In genomic region chr10:133611079-133611478, GRCh38 we compare ENCODE assay signal across 44 cellular contexts. TPM values are rescaled to one million over a fixed set of nuclear protein-coding genes. Genes with fewer than 3 reads are reported as not detected.
"Had no signal": no experiment of that assay in that cellular context is flagged by ENCODE, and none has a peak within 500 bp of the region (broad histone marks: within the 10 kb centered on the region; RNA-seq: fewer than 3 reads in every experiment).

No MANE protein-coding gene starts in this region.

- H3K4me3 Mint-ChIP-seq: activated naive CD4-positive, alpha-beta T cell treated with anti-CD3 and anti-CD28 coated beads for 36 hours; activated naive CD4-positive, alpha-beta T cell treated with anti-CD3 and anti-CD28 coated beads, Interleukin-2, amount 10 ng/mL, durations not matched to agents 7 days and 5 days; activated naive CD4-positive, alpha-beta T cell treated with anti-CD3 and anti-CD28 coated beads, Interleukin-2, amount 50 U/mL, for 24 hours; activated naive CD8-positive, alpha-beta T cell; activated naive CD8-positive, alpha-beta T cell treated with anti-CD3 and anti-CD28 coated beads for 36 hours; activated naive CD8-positive, alpha-beta T cell treated with anti-CD3 and anti-CD28 coated beads, Interleukin-2, amount 10 ng/mL, durations not matched to agents 7 days and 5 days; activated naive CD8-positive, alpha-beta T cell treated with anti-CD3 and anti-CD28 coated beads, Interleukin-2, amount 50 U/mL, for 24 hours; activated T-cell treated with anti-CD3 and anti-CD28 coated beads, Interleukin-2, amount 50 U/mL, for 24 hours; activated T-cell treated with anti-CD3 and anti-CD28 coated beads, Interleukin-2, amount 50 U/mL, for 4 hours; activated T-cell treated with anti-CD3 and anti-CD28 coated beads, Interleukin-2, amount 50 U/mL, for 72 hours; activated T-helper 1 cell treated with anti-CD3 and anti-CD28 coated beads, Interleukin-12 subunit alpha, Interleukin-12 subunit beta, Interleukin-2, Interleukin-4 antibody, amounts not matched to agents 30 ng/mL and 10 ng/mL and 1 ng/mL, durations not matched to agents 14 hours and 24 hours and 36 hours; activated T-helper 17 cell treated with anti-CD3 and anti-CD28 coated beads, Interleukin-2, amount 50 U/mL, for 72 hours; brain; central memory CD8-positive, alpha-beta T cell had no signal

- H3K36me3 ChIP-seq: adrenal gland, ascending aorta, brain microvascular endothelial cell, breast epithelium, cardiac muscle cell had no signal

- H3K9me3 ChIP-seq: adrenal gland, ascending aorta, body of pancreas had no signal

- H3K27ac ChIP-seq: adrenal gland, ascending aorta, body of pancreas, brain microvascular endothelial cell, breast epithelium, cardiac muscle cell had no signal

- H3K9me3 Mint-ChIP-seq: activated naive CD4-positive, alpha-beta T cell treated with anti-CD3 and anti-CD28 coated beads, Interleukin-2, amount 10 ng/mL, durations not matched to agents 7 days and 5 days; activated naive CD8-positive, alpha-beta T cell treated with anti-CD3 and anti-CD28 coated beads, Interleukin-2, amount 10 ng/mL, durations not matched to agents 7 days and 5 days; activated naive CD8-positive, alpha-beta T cell treated with anti-CD3 and anti-CD28 coated beads, Interleukin-2, amount 50 U/mL, for 24 hours; activated T-cell treated with anti-CD3 and anti-CD28 coated beads, Interleukin-2, amount 50 U/mL, for 4 hours; activated T-cell treated with anti-CD3 and anti-CD28 coated beads, Interleukin-2, amount 50 U/mL, for 72 hours; activated T-helper 2 cell treated with anti-CD3 and anti-CD28 coated beads, Interferon-gamma antibody, Interleukin-2, Interleukin-4, amounts not matched to agents 10 μg/mL and 5 μg/mL and 100 μg/mL, durations not matched to agents 14 hours and 24 hours and 36 hours; central memory CD8-positive, alpha-beta T cell had no signal

- H3K4me1 ChIP-seq: adrenal gland, ascending aorta, breast epithelium had no signal

- H3K27ac Mint-ChIP-seq: activated naive CD4-positive, alpha-beta T cell treated with anti-CD3 and anti-CD28 coated beads for 36 hours; activated naive CD4-positive, alpha-beta T cell treated with anti-CD3 and anti-CD28 coated beads, Interleukin-2, amount 10 ng/mL, durations not matched to agents 7 days and 5 days; activated naive CD4-positive, alpha-beta T cell treated with anti-CD3 and anti-CD28 coated beads, Interleukin-2, amount 50 U/mL, for 24 hours; activated naive CD4-positive, alpha-beta T cell treated with anti-CD3 and anti-CD28 coated beads, Interleukin-2, amount 50 U/mL, for 72 hours; activated naive CD8-positive, alpha-beta T cell; activated naive CD8-positive, alpha-beta T cell treated with anti-CD3 and anti-CD28 coated beads for 36 hours; activated naive CD8-positive, alpha-beta T cell treated with anti-CD3 and anti-CD28 coated beads, Interleukin-2, amount 10 ng/mL, durations not matched to agents 7 days and 5 days; activated naive CD8-positive, alpha-beta T cell treated with anti-CD3 and anti-CD28 coated beads, Interleukin-2, amount 50 U/mL, for 24 hours; activated T-cell treated with anti-CD3 and anti-CD28 coated beads, Interleukin-2, amount 50 U/mL, for 24 hours; activated T-cell treated with anti-CD3 and anti-CD28 coated beads, Interleukin-2, amount 50 U/mL, for 72 hours; activated T-helper 1 cell treated with anti-CD3 and anti-CD28 coated beads, Interleukin-12 subunit alpha, Interleukin-12 subunit beta, Interleukin-2, Interleukin-4 antibody, amounts not matched to agents 30 ng/mL and 10 ng/mL and 1 ng/mL, durations not matched to agents 14 hours and 24 hours and 36 hours; activated T-helper 17 cell treated with anti-CD3 and anti-CD28 coated beads, Interleukin-2, amount 50 U/mL, for 72 hours; activated T-helper 2 cell treated with anti-CD3 and anti-CD28 coated beads, Interferon-gamma antibody, Interleukin-2, Interleukin-4, amounts not matched to agents 10 μg/mL and 5 μg/mL and 100 μg/mL, durations not matched to agents 14 hours and 24 hours and 36 hours; brain had no signal

- H3K27me3 ChIP-seq: adrenal gland, ascending aorta, body of pancreas, brain microvascular endothelial cell, cardiac muscle cell had no signal

- H3K4me3 ChIP-seq: adrenal gland, ascending aorta, body of pancreas, breast epithelium, cardiac muscle cell had no signal

- ATAC-seq: activated naive CD4-positive, alpha-beta T cell treated with anti-CD3 and anti-CD28 coated beads, Interleukin-2, amount 50 U/mL, for 72 hours; activated naive CD8-positive, alpha-beta T cell treated with anti-CD3 and anti-CD28 coated beads, Interleukin-2, amount 50 U/mL, for 24 hours; activated T-cell treated with anti-CD3 and anti-CD28 coated beads, Interleukin-2, amount 50 U/mL, for 4 hours; activated T-cell treated with anti-CD3 and anti-CD28 coated beads, Interleukin-2, amount 50 U/mL, for 72 hours; activated T-helper 17 cell treated with anti-CD3 and anti-CD28 coated beads, Interleukin-2, amount 50 U/mL, for 72 hours; body of pancreas had no signal

- H3K36me3 Mint-ChIP-seq: activated naive CD4-positive, alpha-beta T cell treated with anti-CD3 and anti-CD28 coated beads, Interleukin-2, amount 10 ng/mL, durations not matched to agents 7 days and 5 days; activated naive CD4-positive, alpha-beta T cell treated with anti-CD3 and anti-CD28 coated beads, Interleukin-2, amount 50 U/mL, for 24 hours; activated naive CD8-positive, alpha-beta T cell; activated naive CD8-positive, alpha-beta T cell treated with anti-CD3 and anti-CD28 coated beads, Interleukin-2, amount 10 ng/mL, durations not matched to agents 7 days and 5 days; brain had no signal

- H3K4me1 Mint-ChIP-seq: activated naive CD4-positive, alpha-beta T cell treated with anti-CD3 and anti-CD28 coated beads, Interleukin-2, amount 10 ng/mL, durations not matched to agents 7 days and 5 days; activated naive CD4-positive, alpha-beta T cell treated with anti-CD3 and anti-CD28 coated beads, Interleukin-2, amount 50 U/mL, for 24 hours; activated naive CD8-positive, alpha-beta T cell treated with anti-CD3 and anti-CD28 coated beads for 36 hours; activated naive CD8-positive, alpha-beta T cell treated with anti-CD3 and anti-CD28 coated beads, Interleukin-2, amount 50 U/mL, for 24 hours; activated T-helper 17 cell treated with anti-CD3 and anti-CD28 coated beads, Interleukin-2, amount 50 U/mL, for 72 hours; brain; central memory CD8-positive, alpha-beta T cell had no signal

- DNase-seq: activated effector memory CD4-positive, alpha-beta T cell treated with anti-CD3 and anti-CD28 coated beads, Interleukin-2, amount 50 U/mL, for 16 hours; activated effector memory CD4-positive, alpha-beta T cell treated with Interleukin-2 at 50 U/mL for 16 hours; activated gamma-delta T cell; activated gamma-delta T cell treated with Interleukin-2 at 50 U/mL for 16 hours; activated naive CD4-positive, alpha-beta T cell; activated naive CD4-positive, alpha-beta T cell treated with anti-CD3 and anti-CD28 coated beads for 36 hours; activated naive CD4-positive, alpha-beta T cell treated with anti-CD3 and anti-CD28 coated beads, Interleukin-2, amount 10 ng/mL, durations not matched to agents 7 days and 5 days; activated naive CD4-positive, alpha-beta T cell treated with anti-CD3 and anti-CD28 coated beads, Interleukin-2, amount 50 U/mL, for 16 hours; activated naive CD4-positive, alpha-beta T cell treated with Interleukin-2 at 50 U/mL for 16 hours; activated naive CD8-positive, alpha-beta T cell treated with anti-CD3 and anti-CD28 coated beads for 36 hours; activated naive CD8-positive, alpha-beta T cell treated with anti-CD3 and anti-CD28 coated beads, Interleukin-2, amount 10 ng/mL, durations not matched to agents 7 days and 5 days; activated naive CD8-positive, alpha-beta T cell treated with anti-CD3 and anti-CD28 coated beads, Interleukin-2, amount 50 U/mL, for 24 hours; activated T-cell treated with anti-CD3 and anti-CD28 coated beads, Interleukin-2, amount 50 U/mL, for 1 hour; activated T-cell treated with anti-CD3 and anti-CD28 coated beads, Interleukin-2, amount 50 U/mL, for 24 hours; activated T-cell treated with anti-CD3 and anti-CD28 coated beads, Interleukin-2, amount 50 U/mL, for 4 hours; activated T-cell treated with anti-CD3 and anti-CD28 coated beads, Interleukin-2, amount 50 U/mL, for 48 hours; activated T-cell treated with anti-CD3 and anti-CD28 coated beads, Interleukin-2, amount 50 U/mL, for 72 hours; adrenal gland; amniotic stem cell; amygdala; anterior cingulate cortex; aorta; body of pancreas; brain microvascular endothelial cell; caudate nucleus; central memory CD4-positive, alpha-beta T cell; cerebellar nuclear complex had no signal

RNA-seq across cellular contexts. Expression of gene FRG2B, which starts 15.5 kb away (rescaled TPM):
- total RNA-seq: activated naive CD4-positive, alpha-beta T cell treated with anti-CD3 and anti-CD28 coated beads for 36 hours; activated naive CD8-positive, alpha-beta T cell treated with anti-CD3 and anti-CD28 coated beads for 36 hours; activated naive CD8-positive, alpha-beta T cell treated with anti-CD3 and anti-CD28 coated beads, Interleukin-2, amount 10 ng/mL, durations not matched to agents 7 days and 5 days; activated T-cell treated with anti-CD3 and anti-CD28 coated beads, Interleukin-2, amount 50 U/mL, for 72 hours; activated T-helper 2 cell treated with anti-CD3 and anti-CD28 coated beads, Interferon-gamma antibody, Interleukin-2, Interleukin-4, amounts not matched to agents 10 μg/mL and 5 μg/mL and 100 μg/mL, durations not matched to agents 14 hours and 24 hours and 36 hours; adrenal gland; aorta; ascending aorta; astrocyte; body of pancreas; breast epithelium; bronchial epithelial cell; cardiac muscle cell; cardiac septum; cerebellum; chondrocyte had no signal
- polyA plus RNA-seq: adipose tissue, adrenal gland, aorta, cardiac muscle cell had no signal

RNA-seq across cellular contexts. Expression of gene SYCE1, which starts 45.7 kb away (rescaled TPM):
- total RNA-seq: ascending aorta, bronchial epithelial cell, cardiac muscle cell had no signal
